8 cellular contexts compared by ENCODE assay signal in genomic region chr3:197298341-197298857, GRCh38. TPM values are rescaled to one million over a fixed set of nuclear protein-coding genes. Genes with fewer than 3 reads are reported as not detected.
DNase-seq lines count a peak whose midpoint lies in the region; ATAC-seq, FAIRE-seq and TF ChIP-seq lines count a peak whose summit lies in the region.

Gene DLG1 (minus strand): TSS chr3:197298612. CDS start chr3:197297204, 1,408 bp downstream.

- no peaks in the 10 kb centered on the region for H3K27me3 ChIP-seq in SK-N-SH (ENCODE audit: insufficient read depth)
- no peaks in the 10 kb centered on the region for H3K27me3 ChIP-seq in pancreas
- no peaks in the 10 kb centered on the region for H3K27me3 ChIP-seq in thyroid gland

- no peaks in the 10 kb centered on the region for H3K9me3 Mint-ChIP-seq in HFFc6
- H3K9me3 Mint-ChIP-seq in activated naive CD4-positive, alpha-beta T cell treated with anti-CD3 and anti-CD28 coated beads, Interleukin-2, amount 50 U/mL, for 72 hours: peaks cover 0 to 3% of the 10 kb centered on the region in 2 donors

- peak within 1 kb of the TSS; percentile 87 for H3K9ac ChIP-seq in SK-N-SH

- intact Hi-C loops in pancreas (cut with DNase I) (no loop called here), thyroid gland (cut with DNase I) (no loop called here)

- no peaks in the 10 kb centered on the region for H3F3A ChIP-seq in SK-N-SH (replicated peaks; ENCODE audit: insufficient read depth)

- CTCF ChIA-PET in SK-N-SH (lab: Yijun Ruan, JAX): interaction anchor here (0.8 to 6.3 kb wide), 4 partner anchors 41 to 256 kb away, joined by 3 to 28 read pairs (median 4); no protein-coding TSS in a partner anchor

- TF ChIP-seq CTCF in HFFc6 (IDR thresholded peaks at IDR 0.05): no peak
- TF ChIP-seq CTCF in NB4 (IDR thresholded peaks at IDR 0.05; ENCODE audit: low read depth, low read length): no peak
- no peak for TF ChIP-seq CTCF in SK-N-SH (IDR thresholded peaks at IDR 0.05)
- no peak for TF ChIP-seq CTCF in pancreas (IDR thresholded peaks at IDR 0.05)
- no peak for TF ChIP-seq CTCF in thyroid gland (IDR thresholded peaks at IDR 0.05)

- peak within 1 kb of the TSS; percentile 86 for H3K27ac Mint-ChIP-seq in HFFc6
- peak within 1 kb of the TSS; percentile 94 to 98 for H3K27ac Mint-ChIP-seq in activated naive CD4-positive, alpha-beta T cell treated with anti-CD3 and anti-CD28 coated beads, Interleukin-2, amount 50 U/mL, for 72 hours

- peak within 1 kb of the TSS; percentile 98 for H3K4me3 Mint-ChIP-seq in HFFc6

- peaks cover 54% of the 10 kb centered on the region for H3K4me1 Mint-ChIP-seq in HFFc6 (ENCODE audit: low read depth)

- POLR2A ChIA-PET in SK-N-SH (lab: Yijun Ruan, JAX): interaction anchor here (0.7 to 1.0 kb wide), 3 partner anchors 94 to 222 kb away, joined by 3 read pairs; no protein-coding TSS in a partner anchor

- H3K27ac ChIP-seq in SK-N-SH (ENCODE audit: low read depth in 2 of 2, low read length in 1 of 2): peak within 1 kb of the TSS; percentile 86 to 94
- H3K27ac ChIP-seq in pancreas: peak within 1 kb of the TSS; percentile 81 to 92 (median 90)
- peak within 1 kb of the TSS; percentile 84 to 97 (median 89) for H3K27ac ChIP-seq in thyroid gland

- peak within 1 kb of the TSS; percentile 91 for H2AFZ ChIP-seq in SK-N-SH (ENCODE audit: low read depth)

- H3K4me2 ChIP-seq in SK-N-SH: peak within 1 kb of the TSS; percentile 88

- WGBS in SK-N-SH (ENCODE audit: low lambda C conversion rate): 0% methylated on average over 7 of the region's 28 CpGs
- 1% methylated on average over 28 of the region's 28 CpGs for WGBS in pancreas, 2 donors
- 0 to 1% methylated on average over 11 to 20 of the region's 28 CpGs for WGBS in thyroid gland, 2 donors

- no peak for TF ChIP-seq EP300 in SK-N-SH (IDR thresholded peaks at IDR 0.05; ENCODE audit: borderline replicate concordance in 1 of 2, low read depth in 1 of 2, low read length in 1 of 2)

- peak; percentile 80 to 82 for ATAC-seq in activated naive CD4-positive, alpha-beta T cell treated with anti-CD3 and anti-CD28 coated beads, Interleukin-2, amount 50 U/mL, for 72 hours
- ATAC-seq in pancreas: peak; percentile 84 to 94 (median 87)

- peak; percentile 14; the same call in 1 of the 2 replicates for TF ChIP-seq RAD21 in SK-N-SH (IDR thresholded peaks at IDR 0.05; ENCODE audit: low read length)

- peaks cover 26% of the 10 kb centered on the region in 2 experiments for H3K36me3 ChIP-seq in SK-N-SH (replicated peaks in 1 of 2; ENCODE audit: control insufficient read depth in 1 of 2, insufficient read depth in 2 of 2, low read length in 1 of 2)
- no peaks in the 10 kb centered on the region for H3K36me3 ChIP-seq in pancreas
- H3K36me3 ChIP-seq in thyroid gland: no peaks in the 10 kb centered on the region

- no peak for FAIRE-seq in pancreas (lab: Jason Lieb, UNC)

- TF ChIP-seq POLR2A in NB4 (IDR thresholded peaks at IDR 0.05; ENCODE audit: extremely low read depth, insufficient read length): peak; percentile 87
- TF ChIP-seq POLR2A in thyroid gland (IDR thresholded peaks at IDR 0.05): peak in 1 of 2 donors; percentile 71

- H3K79me2 ChIP-seq in SK-N-SH (ENCODE audit: insufficient read depth): peaks cover 41% of the 10 kb centered on the region

- H3K4me3 ChIP-seq in NB4 (ENCODE audit: low read depth, low read length) (peak within 1 kb of the TSS; percentile 79), SK-N-SH (ENCODE audit: low read depth in 2 of 2, low read length in 1 of 2) (peak within 1 kb of the TSS; percentile 93 to 96), pancreas (peak within 1 kb of the TSS; percentile 85 to 98 (median 96)), thyroid gland (replicated peaks in 1 of 3) (peak within 1 kb of the TSS; percentile 54 to 97 (median 56))

- H3K9me2 ChIP-seq in SK-N-SH: no peaks in the 10 kb centered on the region

- peaks cover 5% of the 10 kb centered on the region for H3K36me3 Mint-ChIP-seq in HFFc6 (ENCODE audit: low read depth)
- peaks cover 6% of the 10 kb centered on the region in 2 donors for H3K36me3 Mint-ChIP-seq in activated naive CD4-positive, alpha-beta T cell treated with anti-CD3 and anti-CD28 coated beads, Interleukin-2, amount 50 U/mL, for 72 hours

- DNase-seq in GM04504 (ENCODE audit: low read depth): peak; percentile 73
- peak; percentile 79 for DNase-seq in HFFc6
- DNase-seq in NB4 (ENCODE audit: low read depth): peak; percentile 94
- DNase-seq in SK-N-SH: peak; percentile 94
- DNase-seq in activated naive CD4-positive, alpha-beta T cell treated with anti-CD3 and anti-CD28 coated beads, Interleukin-2, amount 50 U/mL, for 72 hours (ENCODE audit: low spot score in 2 of 2): peak; percentile 72 to 75
- peak; percentile 97 for DNase-seq in glomerular visceral epithelial cell (ENCODE audit: extremely low spot score)
- DNase-seq in pancreas: peak; percentile 88 to 93 (median 90)
- peak; percentile 95 to 96 for DNase-seq in thyroid gland

- H3K4me1 ChIP-seq in SK-N-SH (ENCODE audit: control insufficient read depth in 1 of 2, insufficient read depth in 2 of 2, low read depth in 1 of 2, low read length in 1 of 2) (peaks cover 4 to 9% of the 10 kb centered on the region in 2 experiments; a peak in 3 of 4 replicates), pancreas (peaks cover 13 to 25% (median 19%) of the 10 kb centered on the region in 3 donors), thyroid gland (peaks cover 14 to 27% of the 10 kb centered on the region in 2 donors)

- no peaks in the 10 kb centered on the region; the same call in 1 of the 2 replicates for H3K27me3 Mint-ChIP-seq in HFFc6 (ENCODE audit: insufficient read depth)

- H3K9me3 ChIP-seq in SK-N-SH: no peaks in the 10 kb centered on the region
- no peaks in the 10 kb centered on the region for H3K9me3 ChIP-seq in pancreas
- no peaks in the 10 kb centered on the region for H3K9me3 ChIP-seq in thyroid gland

- peaks cover 12% of the 10 kb centered on the region; the same call in 1 of the 2 replicates for H4K20me1 ChIP-seq in SK-N-SH (ENCODE audit: insufficient read depth)

TF ChIP-seq in SK-N-SH, 30 proteins besides CTCF, POLR2A, EP300 and RAD21 (continues in another document):
- no peak for TF ChIP-seq RCOR1 (IDR thresholded peaks at IDR 0.05; ENCODE audit: low read length)
- no peak for TF ChIP-seq ELF1 (IDR thresholded peaks at IDR 0.05)
- TF ChIP-seq, protein P1, sequence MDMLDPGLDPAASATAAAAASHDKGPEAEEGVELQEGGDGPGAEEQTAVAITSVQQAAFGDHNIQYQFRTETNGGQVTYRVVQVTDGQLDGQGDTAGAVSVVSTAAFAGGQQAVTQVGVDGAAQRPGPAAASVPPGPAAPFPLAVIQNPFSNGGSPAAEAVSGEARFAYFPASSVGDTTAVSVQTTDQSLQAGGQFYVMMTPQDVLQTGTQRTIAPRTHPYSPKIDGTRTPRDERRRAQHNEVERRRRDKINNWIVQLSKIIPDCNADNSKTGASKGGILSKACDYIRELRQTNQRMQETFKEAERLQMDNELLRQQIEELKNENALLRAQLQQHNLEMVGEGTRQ (IDR thresholded peaks at IDR 0.05; ENCODE audit: borderline replicate concordance, low read depth, low read length): no peak
- TF ChIP-seq, protein P2, sequence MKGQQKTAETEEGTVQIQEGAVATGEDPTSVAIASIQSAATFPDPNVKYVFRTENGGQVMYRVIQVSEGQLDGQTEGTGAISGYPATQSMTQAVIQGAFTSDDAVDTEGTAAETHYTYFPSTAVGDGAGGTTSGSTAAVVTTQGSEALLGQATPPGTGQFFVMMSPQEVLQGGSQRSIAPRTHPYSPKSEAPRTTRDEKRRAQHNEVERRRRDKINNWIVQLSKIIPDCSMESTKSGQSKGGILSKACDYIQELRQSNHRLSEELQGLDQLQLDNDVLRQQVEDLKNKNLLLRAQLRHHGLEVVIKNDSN (IDR thresholded peaks at IDR 0.05; ENCODE audit: borderline replicate concordance, low read depth): no peak
- no peak for TF ChIP-seq SIN3A (IDR thresholded peaks at IDR 0.05; ENCODE audit: borderline replicate concordance, low read depth, low read length)
- TF ChIP-seq FOXM1 (IDR thresholded peaks at IDR 0.05; ENCODE audit: low read depth): no peak
- TF ChIP-seq YY1 (IDR thresholded peaks at IDR 0.05; ENCODE audit: low read depth): no peak
- no peak for TF ChIP-seq TCF12 (IDR thresholded peaks at IDR 0.05)
- TF ChIP-seq EZH2phosphoT487 (IDR thresholded peaks at IDR 0.05; ENCODE audit: borderline replicate concordance, low read depth): no peak
- peak; percentile 85 for TF ChIP-seq POLR2AphosphoS5 (IDR thresholded peaks at IDR 0.05; ENCODE audit: low read depth, low read length)
- no peak for TF ChIP-seq JUND (IDR thresholded peaks at IDR 0.05)
- TF ChIP-seq, protein P3, sequence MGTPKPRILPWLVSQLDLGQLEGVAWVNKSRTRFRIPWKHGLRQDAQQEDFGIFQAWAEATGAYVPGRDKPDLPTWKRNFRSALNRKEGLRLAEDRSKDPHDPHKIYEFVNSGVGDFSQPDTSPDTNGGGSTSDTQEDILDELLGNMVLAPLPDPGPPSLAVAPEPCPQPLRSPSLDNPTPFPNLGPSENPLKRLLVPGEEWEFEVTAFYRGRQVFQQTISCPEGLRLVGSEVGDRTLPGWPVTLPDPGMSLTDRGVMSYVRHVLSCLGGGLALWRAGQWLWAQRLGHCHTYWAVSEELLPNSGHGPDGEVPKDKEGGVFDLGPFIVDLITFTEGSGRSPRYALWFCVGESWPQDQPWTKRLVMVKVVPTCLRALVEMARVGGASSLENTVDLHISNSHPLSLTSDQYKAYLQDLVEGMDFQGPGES (IDR thresholded peaks at IDR 0.05; ENCODE audit: low read depth, low read length): no peak
- peak; percentile 38 for TF ChIP-seq CHD2 (IDR thresholded peaks at IDR 0.05; ENCODE audit: low read length, partially characterized antibody)
- TF ChIP-seq GABPA (IDR thresholded peaks at IDR 0.05; ENCODE audit: low read depth): no peak
- TF ChIP-seq PBX3 (IDR thresholded peaks at IDR 0.05): no peak

RNA-seq across cellular contexts. Expression of gene DLG1, which starts in this region (rescaled TPM):
- 10 to 100 TPM; 64.8 to 82.5 (median 74.7) TPM for total RNA-seq in HFFc6 (2021; fragmentation: NEBNext Ultra II Directional; extraction: Animal tissue kit (Norgen Biotek cat#: 25700))
- polyA plus RNA-seq in SK-N-SH (2012; rRNA removed): 16.5 and 21.0 TPM in 2 replicates
- 24.3 and 26.7 TPM in 2 replicates for polyA plus RNA-seq in SK-N-SH (2012; cell fraction: cytosol; rRNA removed)
- polyA plus RNA-seq in SK-N-SH (2012; cell fraction: nucleus; rRNA removed): 16.9 and 38.8 TPM in 2 replicates
- 100 to 1,000 TPM in 1 of 2 donors, 10 to 100 TPM in 1; 76.3 to 119 TPM for total RNA-seq in activated naive CD4-positive, alpha-beta T cell treated with anti-CD3 and anti-CD28 coated beads, Interleukin-2, amount 50 U/mL, for 72 hours
- 10 to 100 TPM; 21.3 to 47.9 (median 35.0) TPM for total RNA-seq in pancreas
- polyA plus RNA-seq in pancreas: 10 to 100 TPM; 15.9 to 20.5 TPM
- 100 to 1,000 TPM; 111 to 233 (median 174) TPM for total RNA-seq in thyroid gland

Comparison
In these comparisons a context has a peak if more than half of its experiments do, and no peak if none do; other contexts are left out.
1. Peak in every context shown above with its lines: DNase-seq, ATAC-seq, H3K4me3 ChIP-seq and H3K27ac ChIP-seq.